In the genomic region with DNA sequence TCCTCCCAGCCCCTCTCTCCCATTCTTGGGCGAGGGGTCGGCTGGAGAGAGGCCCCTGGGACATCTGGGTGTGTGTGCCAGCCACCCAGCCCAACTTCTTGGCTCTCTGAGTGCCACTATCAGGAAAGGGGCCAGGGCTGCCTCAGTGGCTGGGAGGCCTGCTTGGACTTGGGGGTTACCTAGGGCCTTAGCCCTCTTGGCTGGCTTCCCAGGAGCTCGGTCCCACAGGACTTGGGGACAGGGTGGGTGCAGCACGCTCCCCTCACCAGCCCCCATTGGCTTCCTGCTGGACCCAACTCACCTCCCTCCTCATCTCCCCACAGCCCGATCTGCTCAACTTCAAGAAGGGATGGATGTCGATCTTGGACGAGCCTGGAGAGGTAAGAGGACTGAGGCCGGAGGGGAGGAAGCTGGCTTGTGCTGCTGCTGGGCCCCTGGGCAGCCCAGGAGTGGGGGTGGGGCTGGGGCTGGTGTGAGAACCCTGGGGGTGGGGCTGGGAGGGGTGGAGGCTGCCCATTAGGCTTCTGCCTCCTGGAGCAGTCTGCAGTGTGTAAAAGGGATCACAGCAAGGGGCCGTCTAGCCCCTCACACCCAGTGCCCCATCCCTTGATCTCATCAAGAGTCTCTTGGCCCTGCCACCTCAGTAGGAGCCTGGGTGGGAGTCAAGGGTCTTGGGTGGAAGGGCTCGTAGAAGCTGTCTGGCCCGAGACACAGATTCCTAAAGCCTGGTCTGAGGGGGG, we compare ENCODE assay signal across 10 cellular contexts. TPM values are rescaled to one million over a fixed set of nuclear protein-coding genes. Genes with fewer than 3 reads are reported as not detected.
DNase-seq lines count a peak whose midpoint lies in the region; ATAC-seq, FAIRE-seq and TF ChIP-seq lines count a peak whose summit lies in the region.
"Had no signal": no experiment of that assay in that cellular context is flagged by ENCODE, and none has a peak within 500 bp of the region (broad histone marks: within the 10 kb centered on the region; RNA-seq: fewer than 3 reads in every experiment).

No MANE protein-coding gene starts in this region.

- dilution Hi-C loops in endothelial cell of umbilical vein (cut with MboI; ENCODE audit: extremely low pct_ligation_motif_present, low sequenced_read_pairs), result no loop called here

- H3K9me3 ChIP-seq in NT2/D1 (ENCODE audit: insufficient read depth, low read length) (no peaks in the 10 kb centered on the region), endothelial cell of umbilical vein (replicated peaks; ENCODE audit: control insufficient read depth, insufficient read depth, low read length) (no peaks in the 10 kb centered on the region), mucosa of stomach (ENCODE audit: control insufficient read depth, low read length) (no peaks in the 10 kb centered on the region), thoracic aorta (no peaks in the 10 kb centered on the region)

- H3K27ac ChIP-seq in endothelial cell of umbilical vein (ENCODE audit: insufficient read depth, low read depth, low read length) (peak overlapping the region; percentile 71), thoracic aorta (peak overlapping the region; percentile 82 to 90)

- TF ChIP-seq POLR2A in endothelial cell of umbilical vein (IDR thresholded peaks at IDR 0.05; ENCODE audit: low read depth, low read length), result peak; percentile 16

- no peaks in the 10 kb centered on the region for H3K9me1 ChIP-seq in endothelial cell of umbilical vein (replicated peaks; ENCODE audit: control insufficient read depth, extremely low read depth, insufficient read depth, low read length)

- H2AFZ ChIP-seq in endothelial cell of umbilical vein (ENCODE audit: low read depth, low read length), result no peak overlapping the region

- H3K9ac ChIP-seq in NT2/D1 (ENCODE audit: insufficient read length, low read depth) (peak overlapping the region; percentile 64), endothelial cell of umbilical vein (replicated peaks; ENCODE audit: extremely low read depth, insufficient read depth, low read length) (no peak overlapping the region), mucosa of stomach (ENCODE audit: low read length) (peak overlapping the region; percentile 26)

- H3K4me1 ChIP-seq in NT2/D1 (ENCODE audit: insufficient read depth, insufficient read length) (peaks cover 30% of the 10 kb centered on the region), endothelial cell of umbilical vein (ENCODE audit: control insufficient read depth, extremely low read depth, insufficient read depth, low read length) (peaks cover 66% of the 10 kb centered on the region), mucosa of stomach (ENCODE audit: control insufficient read depth, insufficient read depth, low read length) (peaks cover 71% of the 10 kb centered on the region), thoracic aorta (ENCODE audit: control insufficient read depth in 1 of 2, low read depth in 2 of 2) (peaks cover 39 to 73% of the 10 kb centered on the region in 2 donors)

- TF ChIP-seq CTCF in endothelial cell of umbilical vein (IDR thresholded peaks at IDR 0.05; ENCODE audit: extremely low read depth in 1 of 2, insufficient read depth in 1 of 2, low read depth in 1 of 2, low read length in 2 of 2) (no peak), thoracic aorta (IDR thresholded peaks at IDR 0.05) (no peak)

- H3K4me2 ChIP-seq in endothelial cell of umbilical vein (ENCODE audit: insufficient read depth, low read length), result peak overlapping the region; percentile 51

- CTCF ChIA-PET in endothelial cell of umbilical vein (lab: Charles Lee), result interaction anchor here (0.8 to 2.2 kb wide), 5 partner anchors 17 to 145 kb away, joined by 3 to 11 read pairs (median 5); no protein-coding TSS in a partner anchor

- H3K4me3 ChIP-seq in NT2/D1 (ENCODE audit: insufficient read length, low read depth) (no peak overlapping the region), endothelial cell of umbilical vein (replicated peaks in 1 of 3; ENCODE audit: insufficient read depth in 1 of 3, low read depth in 1 of 3, low read length in 3 of 3) (no peak overlapping the region), mucosa of stomach (ENCODE audit: low read length) (no peak overlapping the region), thoracic aorta (peak overlapping the region; percentile 17)

- H3K36me3 ChIP-seq in NT2/D1 (ENCODE audit: insufficient read depth, insufficient read length, low read length) (peaks cover 37% of the 10 kb centered on the region), endothelial cell of umbilical vein (ENCODE audit: control insufficient read depth in 2 of 2, extremely low read depth in 1 of 2, insufficient read depth in 2 of 2, low read length in 2 of 2) (peaks cover 8 to 24% of the 10 kb centered on the region in 2 experiments), mucosa of stomach (ENCODE audit: control insufficient read depth, insufficient read depth, low read length) (peaks cover 11% of the 10 kb centered on the region), thoracic aorta (peaks cover 17% of the 10 kb centered on the region)

- H3K27me3 ChIP-seq in NT2/D1 (ENCODE audit: insufficient read depth, insufficient read length) (no peaks in the 10 kb centered on the region), endothelial cell of umbilical vein (ENCODE audit: control insufficient read depth in 2 of 2, insufficient read depth in 2 of 2, low read length in 2 of 2) (no peaks in the 10 kb centered on the region), mucosa of stomach (ENCODE audit: control insufficient read depth, insufficient read depth, low read length) (no peaks in the 10 kb centered on the region), thoracic aorta (replicated peaks; ENCODE audit: insufficient read depth) (no peaks in the 10 kb centered on the region)

- no TSS peak for BruUV-seq in endothelial cell of umbilical vein (replicated peaks; lab: Mats Ljungman, UMichigan)

- DNase-seq in NT2/D1 (ENCODE audit: low read depth, low spot score) (no peak), endothelial cell of umbilical vein (ENCODE audit: low read depth, low spot score) (no peak), thoracic aorta (ENCODE audit: low spot score) (no peak), NCI-H146 (lab: John Stamatoyannopoulos, UW) (no peak)
- DNase-seq: T-helper 9 cell had no signal

- ATAC-seq in thoracic aorta (ENCODE audit: insufficient number of reproducible peaks, low FRiP score, low read depth) (no peak), GM21447 (IDR thresholded peaks at IDR 0.05; ENCODE audit: unreplicated experiment) (no peak), HG03108 (IDR thresholded peaks at IDR 0.05; ENCODE audit: unreplicated experiment) (no peak), HG03097 (IDR thresholded peaks at IDR 0.05; ENCODE audit: low FRiP score, unreplicated experiment) (no peak)

- peaks cover 58% of the 10 kb centered on the region for H3K79me2 ChIP-seq in endothelial cell of umbilical vein (ENCODE audit: control insufficient read depth, insufficient read depth, low read length)

- intact Hi-C loops in endothelial cell of umbilical vein (cut with micrococcal nuclease), result loop anchor here (5.0 kb wide), 1 partner anchor 189 kb away; the partner anchor contains the start of gene CDC42EP1

- no peak for FAIRE-seq in endothelial cell of umbilical vein (lab: Jason Lieb, UNC)
- FAIRE-seq: bronchial epithelial cell had no signal

- POLR2A ChIA-PET in endothelial cell of umbilical vein (lab: Charles Lee), result no interaction called here

- no peaks in the 10 kb centered on the region for H4K20me1 ChIP-seq in endothelial cell of umbilical vein (replicated peaks; ENCODE audit: control insufficient read depth, extremely low read depth, insufficient read depth, low read length)

TF ChIP-seq in endothelial cell of umbilical vein, 7 proteins besides CTCF, POLR2A, EP300 and RAD21:
- TF ChIP-seq MYC (IDR thresholded peaks at IDR 0.05; ENCODE audit: low read depth, low read length) (no peak), MAX (IDR thresholded peaks at IDR 0.05; ENCODE audit: insufficient read depth, insufficient read length) (no peak)

RNA-seq across cellular contexts. Expression of gene TRIOBP, which starts 54.8 kb away (rescaled TPM):
- 104 TPM in 2 replicates for total RNA-seq in endothelial cell of umbilical vein
- 53.8 and 60.6 TPM in 2 replicates for polyA plus RNA-seq in endothelial cell of umbilical vein
- 63.6 and 79.0 TPM in 2 replicates for polyA plus RNA-seq in endothelial cell of umbilical vein (2011; cell fraction: cytosol; rRNA removed)
- 47.6 and 54.0 TPM in 2 replicates for polyA plus RNA-seq in endothelial cell of umbilical vein (2011; cell fraction: nucleus; rRNA removed)
- polyA plus RNA-seq in endothelial cell of umbilical vein (2012), result 54.5 and 57.2 TPM in 2 replicates
- polyA minus RNA-seq in endothelial cell of umbilical vein, result 107 and 137 TPM in 2 replicates
- polyA minus RNA-seq in endothelial cell of umbilical vein (2011; cell fraction: cytosol; rRNA and poly(A)+ RNA removed), result 14.3 TPM
- polyA minus RNA-seq in endothelial cell of umbilical vein (2011; cell fraction: nucleus; rRNA and poly(A)+ RNA removed), result 37.7 and 39.5 TPM in 2 replicates
- 100 to 1,000 TPM; 126 to 146 TPM for total RNA-seq in thoracic aorta

RNA-seq across cellular contexts. Expression of gene GCAT, which starts 56.1 kb away (rescaled TPM):
- 19.7 and 19.9 TPM in 2 replicates for total RNA-seq in endothelial cell of umbilical vein
- polyA plus RNA-seq in endothelial cell of umbilical vein, result 19.7 and 24.4 TPM in 2 replicates
- polyA plus RNA-seq in endothelial cell of umbilical vein (2011; cell fraction: cytosol; rRNA removed), result 14.5 and 16.7 TPM in 2 replicates
- 11.3 and 14.8 TPM in 2 replicates for polyA plus RNA-seq in endothelial cell of umbilical vein (2011; cell fraction: nucleus; rRNA removed)
- polyA plus RNA-seq in endothelial cell of umbilical vein (2012), result 11.3 and 13.0 TPM in 2 replicates
- polyA minus RNA-seq in endothelial cell of umbilical vein, result 10.5 and 11.2 TPM in 2 replicates
- polyA minus RNA-seq in endothelial cell of umbilical vein (2011; cell fraction: cytosol; rRNA and poly(A)+ RNA removed), result 6.8 TPM
- 2.5 and 3.3 TPM in 2 replicates for polyA minus RNA-seq in endothelial cell of umbilical vein (2011; cell fraction: nucleus; rRNA and poly(A)+ RNA removed)
- total RNA-seq in thoracic aorta, result 10 to 100 TPM in 1 of 2 donors, 1 to 10 TPM in 1; 3.9 to 42.5 TPM
